Comparison of ENCODE assay signal across 30 cellular contexts in genomic region chr10:72911758-72912157, GRCh38. TPM values are rescaled to one million over a fixed set of nuclear protein-coding genes. Genes with fewer than 3 reads are reported as not detected.
"Had no signal": no experiment of that assay in that cellular context is flagged by ENCODE, and none has a peak within 500 bp of the region (broad histone marks: within the 10 kb centered on the region; RNA-seq: fewer than 3 reads in every experiment).

No MANE protein-coding gene starts in this region.

- H3K27ac ChIP-seq: esophagus squamous epithelium, foreskin keratinocyte, gastroesophageal sphincter, heart left ventricle, hepatocyte, parathyroid adenoma, right atrium auricular region, sigmoid colon, testis, tibial artery had no signal

- H3K27me3 ChIP-seq: esophagus squamous epithelium, foreskin keratinocyte, gastroesophageal sphincter, heart left ventricle, hepatocyte, right atrium auricular region, sigmoid colon, testis, tibial artery had no signal

- H3K4me1 Mint-ChIP-seq: memory B cell; stimulated activated effector memory CD8-positive, alpha-beta T cell treated with anti-CD3 and anti-CD28 coated beads, Interleukin-12 subunit alpha, Interleukin-12 subunit beta, amount 100 ng/mL, for 72 hours had no signal

- H3K4me3 ChIP-seq: esophagus squamous epithelium, gastroesophageal sphincter, heart left ventricle, hepatocyte, lung, right atrium auricular region, sigmoid colon, testis, tibial artery had no signal

- H3K9me3 Mint-ChIP-seq: effector memory CD8-positive, alpha-beta T cell; memory B cell; natural killer cell; stimulated activated effector memory CD8-positive, alpha-beta T cell treated with anti-CD3 and anti-CD28 coated beads, Interleukin-12 subunit alpha, Interleukin-12 subunit beta, amount 100 ng/mL, for 72 hours; type B pancreatic cell had no signal

- H3K27me3 Mint-ChIP-seq: effector memory CD8-positive, alpha-beta T cell; progenitor cell of endocrine pancreas; type B pancreatic cell had no signal

- H3K4me1 ChIP-seq: esophagus squamous epithelium, foreskin keratinocyte, gastroesophageal sphincter, heart left ventricle, parathyroid adenoma, right atrium auricular region, sigmoid colon, testis had no signal

- H3K9me3 ChIP-seq: esophagus squamous epithelium, gastroesophageal sphincter, heart left ventricle, right atrium auricular region, sigmoid colon, testis, tibial artery had no signal

- H3K27ac Mint-ChIP-seq: effector memory CD8-positive, alpha-beta T cell; memory B cell; natural killer cell; progenitor cell of endocrine pancreas; stimulated activated effector memory CD8-positive, alpha-beta T cell treated with anti-CD3 and anti-CD28 coated beads, Interleukin-12 subunit alpha, Interleukin-12 subunit beta, amount 100 ng/mL, for 72 hours; type B pancreatic cell had no signal

- H3K4me3 Mint-ChIP-seq: effector memory CD8-positive, alpha-beta T cell; memory B cell; natural killer cell; stimulated activated effector memory CD8-positive, alpha-beta T cell treated with anti-CD3 and anti-CD28 coated beads, Interleukin-12 subunit alpha, Interleukin-12 subunit beta, amount 100 ng/mL, for 72 hours; type B pancreatic cell had no signal

- H2AFZ ChIP-seq: hepatocyte, parathyroid adenoma had no signal

- H3K36me3 Mint-ChIP-seq: memory B cell; natural killer cell; stimulated activated effector memory CD8-positive, alpha-beta T cell treated with anti-CD3 and anti-CD28 coated beads, Interleukin-12 subunit alpha, Interleukin-12 subunit beta, amount 100 ng/mL, for 72 hours; type B pancreatic cell had no signal

- DNase-seq: cortex of kidney; effector memory CD8-positive, alpha-beta T cell; erythroblast; esophagus squamous epithelium; heart left ventricle; kidney; natural killer cell; sigmoid colon; stimulated activated CD4-positive, alpha-beta T cell treated with anti-CD3 and anti-CD28 coated beads, Interleukin-2, amount 100 ng/mL, for 24 hours; stimulated activated CD4-positive, alpha-beta T cell treated with anti-CD3 and anti-CD28 coated beads, Interleukin-4, amount 100 ng/mL, for 24 hours; stimulated activated naive CD8-positive, alpha-beta T cell treated with anti-CD3 and anti-CD28 coated beads, Interleukin-15, Interleukin-2, amounts not matched to agents 100 U/mL and 50 U/mL, for 24 hours; substantia nigra; testis; tibial artery had no signal

- H3K9ac ChIP-seq: parathyroid adenoma had no signal

- H3K79me2 ChIP-seq: hepatocyte, parathyroid adenoma had no signal

- H3K36me3 ChIP-seq: esophagus squamous epithelium, gastroesophageal sphincter, heart left ventricle, right atrium auricular region, sigmoid colon, tibial artery had no signal

- ATAC-seq: effector memory CD8-positive, alpha-beta T cell; foreskin keratinocyte; gastroesophageal sphincter; heart left ventricle; left lobe of liver; natural killer cell; stimulated activated effector memory CD8-positive, alpha-beta T cell treated with anti-CD3 and anti-CD28 coated beads, Interleukin-12 subunit alpha, Interleukin-12 subunit beta, amount 100 ng/mL, for 72 hours; stimulated activated naive CD8-positive, alpha-beta T cell treated with anti-CD3 and anti-CD28 coated beads, Interleukin-15, Interleukin-2, amounts not matched to agents 100 U/mL and 50 U/mL, for 24 hours had no signal

- H3K4me2 ChIP-seq: hepatocyte had no signal

RNA-seq across cellular contexts. Expression of gene OIT3, which starts 18.2 kb away (rescaled TPM):
- total RNA-seq: esophagus squamous epithelium, foreskin keratinocyte, hepatocyte, kidney, natural killer cell, sigmoid colon had no signal
- polyA plus RNA-seq: foreskin keratinocyte, heart left ventricle, neural cell had no signal

RNA-seq across cellular contexts. Expression of gene PLA2G12B, which starts 42.8 kb away (rescaled TPM):
- total RNA-seq: esophagus squamous epithelium, foreskin keratinocyte, gastroesophageal sphincter, mononuclear cell, natural killer cell, osteoblast, sigmoid colon, skeletal muscle tissue, testis, urinary bladder had no signal
- polyA plus RNA-seq: foreskin keratinocyte, neural cell, urinary bladder had no signal
